1 cellular context compared by ENCODE assay signal in the genomic region with DNA sequence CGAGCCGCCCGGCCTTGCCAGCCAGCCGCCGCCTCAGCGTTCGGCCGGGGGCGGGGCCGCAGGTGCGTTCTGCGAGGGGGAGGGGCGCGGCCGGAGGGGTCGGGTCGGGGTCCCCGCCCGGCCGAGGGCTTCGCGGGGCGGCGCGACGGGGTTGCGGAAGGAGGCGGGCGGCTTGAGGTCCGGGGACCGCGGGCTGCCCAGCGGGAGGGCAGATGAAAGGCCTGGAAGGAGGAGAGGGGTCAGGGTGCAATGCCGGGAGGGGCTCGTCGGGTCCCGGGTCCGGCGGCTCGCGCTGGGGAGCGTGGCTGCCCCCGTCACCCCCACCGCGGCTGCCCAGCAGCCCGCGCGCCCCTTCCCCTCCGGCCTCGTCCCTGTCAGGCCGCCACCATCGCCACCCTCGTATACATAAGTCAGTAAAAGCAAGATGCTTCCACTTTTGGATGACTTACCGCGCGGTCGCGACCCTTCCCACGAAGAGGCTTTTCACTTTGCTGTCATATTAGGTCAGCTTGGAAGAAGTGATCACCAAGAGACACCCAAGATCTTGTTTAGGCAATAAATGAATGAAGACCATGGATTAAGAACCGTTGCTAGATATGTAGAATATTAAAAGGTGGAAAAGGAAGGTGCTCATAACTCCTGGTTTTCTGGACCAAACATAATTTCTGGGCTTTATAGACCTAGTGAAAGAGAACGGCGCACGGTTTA.
TF ChIP-seq lines count a peak whose summit lies in the region.

No MANE protein-coding gene starts in this region.

TF ChIP-seq in HepG2, 621 proteins besides CTCF, POLR2A, EP300 and RAD21 (continued from another document):
- TF ChIP-seq, protein P1, sequence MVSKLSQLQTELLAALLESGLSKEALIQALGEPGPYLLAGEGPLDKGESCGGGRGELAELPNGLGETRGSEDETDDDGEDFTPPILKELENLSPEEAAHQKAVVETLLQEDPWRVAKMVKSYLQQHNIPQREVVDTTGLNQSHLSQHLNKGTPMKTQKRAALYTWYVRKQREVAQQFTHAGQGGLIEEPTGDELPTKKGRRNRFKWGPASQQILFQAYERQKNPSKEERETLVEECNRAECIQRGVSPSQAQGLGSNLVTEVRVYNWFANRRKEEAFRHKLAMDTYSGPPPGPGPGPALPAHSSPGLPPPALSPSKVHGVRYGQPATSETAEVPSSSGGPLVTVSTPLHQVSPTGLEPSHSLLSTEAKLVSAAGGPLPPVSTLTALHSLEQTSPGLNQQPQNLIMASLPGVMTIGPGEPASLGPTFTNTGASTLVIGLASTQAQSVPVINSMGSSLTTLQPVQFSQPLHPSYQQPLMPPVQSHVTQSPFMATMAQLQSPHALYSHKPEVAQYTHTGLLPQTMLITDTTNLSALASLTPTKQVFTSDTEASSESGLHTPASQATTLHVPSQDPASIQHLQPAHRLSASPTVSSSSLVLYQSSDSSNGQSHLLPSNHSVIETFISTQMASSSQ (IDR thresholded peaks at IDR 0.05; ENCODE audit: low read depth): no peak
- TF ChIP-seq, protein P1 (CRISPR knock-in tag; IDR thresholded peaks at IDR 0.05; ENCODE audit: borderline replicate concordance): no peak
- TF ChIP-seq, protein P2, sequence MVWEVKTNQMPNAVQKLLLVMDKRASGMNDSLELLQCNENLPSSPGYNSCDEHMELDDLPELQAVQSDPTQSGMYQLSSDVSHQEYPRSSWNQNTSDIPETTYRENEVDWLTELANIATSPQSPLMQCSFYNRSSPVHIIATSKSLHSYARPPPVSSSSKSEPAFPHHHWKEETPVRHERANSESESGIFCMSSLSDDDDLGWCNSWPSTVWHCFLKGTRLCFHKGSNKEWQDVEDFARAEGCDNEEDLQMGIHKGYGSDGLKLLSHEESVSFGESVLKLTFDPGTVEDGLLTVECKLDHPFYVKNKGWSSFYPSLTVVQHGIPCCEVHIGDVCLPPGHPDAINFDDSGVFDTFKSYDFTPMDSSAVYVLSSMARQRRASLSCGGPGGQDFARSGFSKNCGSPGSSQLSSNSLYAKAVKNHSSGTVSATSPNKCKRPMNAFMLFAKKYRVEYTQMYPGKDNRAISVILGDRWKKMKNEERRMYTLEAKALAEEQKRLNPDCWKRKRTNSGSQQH (CRISPR knock-in tag; IDR thresholded peaks at IDR 0.05; ENCODE audit: low read depth): no peak
- TF ChIP-seq KMT2A (CRISPR knock-in tag; IDR thresholded peaks at IDR 0.05) (peak; percentile 61; the same call in 1 of the 2 replicates), ZNF75D (CRISPR knock-in tag; IDR thresholded peaks at IDR 0.05; ENCODE audit: borderline replicate concordance) (no peak), GTF3A (CRISPR knock-in tag; conservative IDR thresholded peaks at IDR 0.05) (no peak)
- TF ChIP-seq, protein P3, sequence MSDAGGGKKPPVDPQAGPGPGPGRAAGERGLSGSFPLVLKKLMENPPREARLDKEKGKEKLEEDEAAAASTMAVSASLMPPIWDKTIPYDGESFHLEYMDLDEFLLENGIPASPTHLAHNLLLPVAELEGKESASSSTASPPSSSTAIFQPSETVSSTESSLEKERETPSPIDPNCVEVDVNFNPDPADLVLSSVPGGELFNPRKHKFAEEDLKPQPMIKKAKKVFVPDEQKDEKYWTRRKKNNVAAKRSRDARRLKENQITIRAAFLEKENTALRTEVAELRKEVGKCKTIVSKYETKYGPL (CRISPR knock-in tag; IDR thresholded peaks at IDR 0.05): no peak
- TF ChIP-seq, protein P4, sequence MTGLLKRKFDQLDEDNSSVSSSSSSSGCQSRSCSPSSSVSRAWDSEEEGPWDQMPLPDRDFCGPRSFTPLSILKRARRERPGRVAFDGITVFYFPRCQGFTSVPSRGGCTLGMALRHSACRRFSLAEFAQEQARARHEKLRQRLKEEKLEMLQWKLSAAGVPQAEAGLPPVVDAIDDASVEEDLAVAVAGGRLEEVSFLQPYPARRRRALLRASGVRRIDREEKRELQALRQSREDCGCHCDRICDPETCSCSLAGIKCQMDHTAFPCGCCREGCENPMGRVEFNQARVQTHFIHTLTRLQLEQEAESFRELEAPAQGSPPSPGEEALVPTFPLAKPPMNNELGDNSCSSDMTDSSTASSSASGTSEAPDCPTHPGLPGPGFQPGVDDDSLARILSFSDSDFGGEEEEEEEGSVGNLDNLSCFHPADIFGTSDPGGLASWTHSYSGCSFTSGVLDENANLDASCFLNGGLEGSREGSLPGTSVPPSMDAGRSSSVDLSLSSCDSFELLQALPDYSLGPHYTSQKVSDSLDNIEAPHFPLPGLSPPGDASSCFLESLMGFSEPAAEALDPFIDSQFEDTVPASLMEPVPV (CRISPR knock-in tag; IDR thresholded peaks at IDR 0.05): 0 out of 2 replicates have a peak, but pooled peaks have one; percentile 3
TF ChIP-seq in HepG2: peak in this region for 33.
